Comparison of ENCODE assay signal across 23 cellular contexts in genomic region chr4:185645403-185645802, GRCh38.
DNase-seq lines count a peak whose midpoint lies in the region; ATAC-seq, FAIRE-seq and TF ChIP-seq lines count a peak whose summit lies in the region.
"Had no signal": no experiment of that assay in that cellular context is flagged by ENCODE, and none has a peak within 500 bp of the region (broad histone marks: within the 10 kb centered on the region; RNA-seq: fewer than 3 reads in every experiment).

No MANE protein-coding gene starts in this region.

- H3K4me3 Mint-ChIP-seq in GM23338 = no peak overlapping the region
- no peak overlapping the region for H3K4me3 Mint-ChIP-seq in CD8-positive, alpha-beta T cell
- H3K4me3 Mint-ChIP-seq: CD14-positive monocyte; CD4-positive, alpha-beta T cell had no signal

- H3K4me1 ChIP-seq in GM23338 (ENCODE audit: insufficient read depth) = peaks cover 33% of the 10 kb centered on the region
- no peaks in the 10 kb centered on the region for H3K4me1 ChIP-seq in mucosa of descending colon (ENCODE audit: low read depth)
- H3K4me1 ChIP-seq in CD8-positive, alpha-beta T cell (ENCODE audit: insufficient read depth, low read length) = no peaks in the 10 kb centered on the region
- H3K4me1 ChIP-seq: A549 had no signal

- H3K27ac ChIP-seq in GM23338 (ENCODE audit: low read depth) = peak overlapping the region; percentile 61; the same call in 1 of the 2 replicates
- no peak overlapping the region for H3K27ac ChIP-seq in CD8-positive, alpha-beta T cell (ENCODE audit: low read depth, low read length)
- H3K27ac ChIP-seq: A549; BLaER1 treated with 17β-estradiol and CSF1 and Interleukin-3, amounts not matched to agents 10 nM and 100 nM had no signal

- H3K9me3 Mint-ChIP-seq in GM23338 = no peaks in the 10 kb centered on the region
- no peaks in the 10 kb centered on the region for H3K9me3 Mint-ChIP-seq in CD8-positive, alpha-beta T cell
- H3K9me3 Mint-ChIP-seq: CD4-positive, alpha-beta T cell had no signal

- no peaks in the 10 kb centered on the region for H3K79me2 ChIP-seq in GM23338 (replicated peaks; ENCODE audit: insufficient read depth)

- TF ChIP-seq CTCF in GM23338 (conservative IDR thresholded peaks at IDR 0.05; ENCODE audit: low read depth in 2 of 2) (no peak), bronchial epithelial cell (IDR thresholded peaks at IDR 0.05; ENCODE audit: insufficient read depth, low read length, severe bottlenecking) (no peak), mucosa of descending colon (IDR thresholded peaks at IDR 0.05) (no peak)
- TF ChIP-seq CTCF in CD8-positive, alpha-beta T cell (IDR thresholded peaks at IDR 0.05) = no peak

- no peaks in the 10 kb centered on the region; the same call in 1 of the 2 replicates for H3F3A ChIP-seq in GM23338 (replicated peaks; ENCODE audit: low read depth)

- no peak for FAIRE-seq in bronchial epithelial cell (lab: Jason Lieb, UNC)
- FAIRE-seq: A549, G401.6, GM12892, H1 had no signal

- POLR2A ChIA-PET in CD8-positive, alpha-beta T cell (lab: Charles Lee) = no interaction called here

- H3K4me2 ChIP-seq in GM23338 = no peak overlapping the region
- H3K4me2 ChIP-seq: A549; BLaER1 treated with 17β-estradiol and CSF1 and Interleukin-3, amounts not matched to agents 10 nM and 100 nM had no signal

- DNase-seq in GM23338 (ENCODE audit: low spot score) (no peak), bronchial epithelial cell (ENCODE audit: low read depth) (peak; percentile 5), mucosa of descending colon (no peak), MG63 (no peak)
- DNase-seq in CD8-positive, alpha-beta T cell = no peak
- DNase-seq: 8988T; ACHN; AML-193; BE2C; Calu3; CD4-positive, alpha-beta T cell; COR-L47; DMS53; DMS79 treated with DMSO at 0.1 percent for 48 hours; H7 had no signal

- H3K27me3 Mint-ChIP-seq in GM23338 (ENCODE audit: insufficient read depth, low read depth, poor library complexity) = peaks cover 2% of the 10 kb centered on the region
- H3K27me3 Mint-ChIP-seq in CD8-positive, alpha-beta T cell (ENCODE audit: low read depth) = peaks cover 15% of the 10 kb centered on the region

- peaks cover 2% of the 10 kb centered on the region; the same call in 1 of the 2 replicates for H3K9me2 ChIP-seq in GM23338 (ENCODE audit: insufficient read depth)

- peaks cover 34% of the 10 kb centered on the region for H3K36me3 Mint-ChIP-seq in GM23338 (ENCODE audit: low read depth)
- no peaks in the 10 kb centered on the region for H3K36me3 Mint-ChIP-seq in CD8-positive, alpha-beta T cell
- H3K36me3 Mint-ChIP-seq: CD14-positive monocyte had no signal

- no peak for ATAC-seq in GM23338
- peak; percentile 40 for ATAC-seq in mucosa of descending colon
- ATAC-seq in HG03139 (IDR thresholded peaks at IDR 0.05; ENCODE audit: unreplicated experiment) = no peak
- no peak for ATAC-seq in CD8-positive, alpha-beta T cell
- ATAC-seq: A549, HCT116 had no signal

- H2AFZ ChIP-seq in GM23338 = no peak overlapping the region

- H3K9me3 ChIP-seq in mucosa of descending colon (no peaks in the 10 kb centered on the region), MG63 (no peaks in the 10 kb centered on the region)
- H3K9me3 ChIP-seq in CD8-positive, alpha-beta T cell (ENCODE audit: low read length) = no peaks in the 10 kb centered on the region
- H3K9me3 ChIP-seq: A549; BE2C; BLaER1 treated with 17β-estradiol and CSF1 and Interleukin-3, amounts not matched to agents 10 nM and 100 nM had no signal

- H3K4me3 ChIP-seq in GM23338 (no peak overlapping the region), bronchial epithelial cell (ENCODE audit: low read depth, low read length) (no peak overlapping the region), mucosa of descending colon (no peak overlapping the region), MG63 (no peak overlapping the region)
- H3K4me3 ChIP-seq in CD8-positive, alpha-beta T cell (ENCODE audit: low read depth, low read length) = no peak overlapping the region
- H3K4me3 ChIP-seq: A549; BLaER1 treated with 17β-estradiol and CSF1 and Interleukin-3, amounts not matched to agents 10 nM and 100 nM had no signal

- intact Hi-C loops in mucosa of descending colon (cut with DNase I, micrococcal nuclease) = no loop called here
- intact Hi-C loops in CD8-positive, alpha-beta T cell (cut with DNase I, micrococcal nuclease) = no loop called here

- H4K20me1 ChIP-seq in GM23338 (replicated peaks; ENCODE audit: insufficient read depth) = no peaks in the 10 kb centered on the region
- H4K20me1 ChIP-seq: BLaER1 treated with 17β-estradiol and CSF1 and Interleukin-3, amounts not matched to agents 10 nM and 100 nM had no signal

- CTCF ChIA-PET in CD8-positive, alpha-beta T cell (lab: Charles Lee) = no interaction called here

- H3K36me3 ChIP-seq in GM23338 (ENCODE audit: insufficient read depth) (no peaks in the 10 kb centered on the region), bronchial epithelial cell (ENCODE audit: control insufficient read depth, insufficient read depth, low read length) (no peaks in the 10 kb centered on the region), mucosa of descending colon (ENCODE audit: low read depth) (no peaks in the 10 kb centered on the region), MG63 (no peaks in the 10 kb centered on the region)
- H3K36me3 ChIP-seq in CD8-positive, alpha-beta T cell (ENCODE audit: insufficient read depth, low read length) = no peaks in the 10 kb centered on the region
- H3K36me3 ChIP-seq: BLaER1 treated with 17β-estradiol and CSF1 and Interleukin-3, amounts not matched to agents 10 nM and 100 nM had no signal

- H3K4me1 Mint-ChIP-seq in GM23338 = peaks cover 46% of the 10 kb centered on the region
- H3K4me1 Mint-ChIP-seq in CD8-positive, alpha-beta T cell (ENCODE audit: low read depth) = no peaks in the 10 kb centered on the region
- H3K4me1 Mint-ChIP-seq: CD14-positive monocyte had no signal

- no peaks in the 10 kb centered on the region for H3K27me3 ChIP-seq in GM23338 (ENCODE audit: insufficient read depth)
- H3K27me3 ChIP-seq in bronchial epithelial cell (ENCODE audit: control insufficient read depth, insufficient read depth, low read length) = no peaks in the 10 kb centered on the region
- H3K27me3 ChIP-seq in CD8-positive, alpha-beta T cell (ENCODE audit: insufficient read depth, low read length) = no peaks in the 10 kb centered on the region
- H3K27me3 ChIP-seq in MG63 = no peaks in the 10 kb centered on the region
- H3K27me3 ChIP-seq: BE2C; BLaER1 treated with 17β-estradiol and CSF1 and Interleukin-3, amounts not matched to agents 10 nM and 100 nM had no signal

- H3K27ac Mint-ChIP-seq in GM23338 = peak overlapping the region; percentile 60; the same call in 1 of the 2 replicates
- H3K27ac Mint-ChIP-seq in CD8-positive, alpha-beta T cell = no peak overlapping the region
- H3K27ac Mint-ChIP-seq: CD4-positive, alpha-beta T cell had no signal

TF ChIP-seq in GM23338, 12 proteins besides CTCF, POLR2A, EP300 and RAD21 (continues in another document):
- TF ChIP-seq NANOG (IDR thresholded peaks at IDR 0.05; ENCODE audit: borderline replicate concordance) (no peak), CREB1 (CRISPR knock-in tag; IDR thresholded peaks at IDR 0.05; ENCODE audit: low read depth) (no peak), STAT1 (IDR thresholded peaks at IDR 0.05; ENCODE audit: unreplicated experiment) (no peak), ZNF331 (CRISPR knock-in tag; IDR thresholded peaks at IDR 0.05; ENCODE audit: low read depth) (no peak), JUNB (IDR thresholded peaks at IDR 0.05; ENCODE audit: unreplicated experiment) (no peak), EZH2phosphoT487 (IDR thresholded peaks at IDR 0.05; ENCODE audit: unreplicated experiment) (no peak), POLR2AphosphoS5 (IDR thresholded peaks at IDR 0.05; ENCODE audit: low read depth) (no peak)
